ENCODE assay signal across 8 cellular contexts in genomic region chr11:112024178-112024777, GRCh38. TPM values are rescaled to one million over a fixed set of nuclear protein-coding genes. Genes with fewer than 3 reads are reported as not detected.
A peak's percentile ranks its signal among the peaks of the same experiment; 100 is the strongest.
DNase-seq lines count a peak whose midpoint lies in the region; ATAC-seq and TF ChIP-seq lines count a peak whose summit lies in the region.

No MANE protein-coding gene starts in this region.

- no peak for TF ChIP-seq POLR2A in suprapubic skin (IDR thresholded peaks at IDR 0.05)

- H3K9me3 ChIP-seq in MG63 (no peaks in the 10 kb centered on the region), suprapubic skin (no peaks in the 10 kb centered on the region)

- H3K27me3 ChIP-seq in MG63, result no peaks in the 10 kb centered on the region
- H3K27me3 ChIP-seq in kidney epithelial cell (ENCODE audit: control insufficient read depth, insufficient read depth, low read length), result no peaks in the 10 kb centered on the region
- H3K27me3 ChIP-seq in suprapubic skin, result no peaks in the 10 kb centered on the region

- H3K4me1 ChIP-seq in suprapubic skin, result peaks cover 7% of the 10 kb centered on the region

- DNase-seq in GM10266 (ENCODE audit: extremely low spot score), result peak; percentile 59
- no peak for DNase-seq in MG63
- DNase-seq in astrocyte of the cerebellum (ENCODE audit: low read depth), result no peak
- DNase-seq in kidney epithelial cell (ENCODE audit: low read depth), result no peak
- DNase-seq in suprapubic skin (ENCODE audit: low spot score in 2 of 2), result no peak
- no peak for DNase-seq in HCEC 1CT
- DNase-seq in left lobe of liver (ENCODE audit: low spot score), result no peak

- 19% methylated on average over 10 of the region's 10 CpGs for WGBS in suprapubic skin

- in situ Hi-C loops in astrocyte of the cerebellum (cut with HindIII; ENCODE audit: low sequenced_read_pairs), result loop anchor here (5.0 kb wide), 1 partner anchor 33 kb away; no protein-coding TSS in a partner anchor

- no peak for TF ChIP-seq EP300 in suprapubic skin (IDR thresholded peaks at IDR 0.05)

- ATAC-seq in GM21619 (IDR thresholded peaks at IDR 0.05; ENCODE audit: unreplicated experiment), result peak; percentile 38
- ATAC-seq in left lobe of liver, result no peak

- H3K4me3 ChIP-seq in MG63 (peak overlapping the region; percentile 74), astrocyte of the cerebellum (ENCODE audit: low read depth, low read length) (peak overlapping the region; percentile 62), kidney epithelial cell (ENCODE audit: low read depth, low read length) (peak overlapping the region; percentile 87), suprapubic skin (peak overlapping the region; percentile 69)

- TF ChIP-seq CTCF in GM10266 (IDR thresholded peaks at IDR 0.05; ENCODE audit: control insufficient read depth, insufficient read depth, low read depth, missing control alignments), result no peak
- no peak for TF ChIP-seq CTCF in astrocyte of the cerebellum (IDR thresholded peaks at IDR 0.05; ENCODE audit: low read depth, low read length, missing control alignments)
- TF ChIP-seq CTCF in kidney epithelial cell (IDR thresholded peaks at IDR 0.05; ENCODE audit: insufficient read depth, low read length, poor library complexity, severe bottlenecking), result no peak
- no peak for TF ChIP-seq CTCF in suprapubic skin (IDR thresholded peaks at IDR 0.05)

- H3K36me3 ChIP-seq in MG63 (peaks cover 15% of the 10 kb centered on the region), kidney epithelial cell (ENCODE audit: control insufficient read depth, insufficient read depth, low read length) (no peaks in the 10 kb centered on the region), suprapubic skin (peaks cover 16% of the 10 kb centered on the region)

- peak overlapping the region; percentile 84 for H3K27ac ChIP-seq in suprapubic skin

RNA-seq across cellular contexts. Expression of gene DLAT, which starts 0.9 kb away (rescaled TPM):
- 33.1 and 39.8 TPM in 2 replicates for total RNA-seq in MG63 (2014; rRNA removed; shearing (Covaris generic); ENCODE audit: low replicate concordance)
- total RNA-seq in kidney epithelial cell (33.4 and 42.1 TPM in 2 replicates), suprapubic skin (10 to 100 TPM; 16.0 to 32.5 (median 24.4) TPM), left lobe of liver (9.3 TPM)

RNA-seq across cellular contexts. Expression of gene PIH1D2, which starts 49.5 kb away (rescaled TPM):
- 4.9 and 14.6 TPM in 2 replicates for total RNA-seq in MG63 (2014; rRNA removed; shearing (Covaris generic); ENCODE audit: low replicate concordance)
- total RNA-seq in kidney epithelial cell, result 0.92 and 1.4 TPM in 2 replicates
- total RNA-seq in suprapubic skin, result 1 to 10 TPM; 1.1 to 2.6 (median 2.3) TPM
- 0.91 TPM for total RNA-seq in left lobe of liver

RNA-seq across cellular contexts. Expression of gene NKAPD1, which starts 49.8 kb away (rescaled TPM):
- 27.8 and 56.9 TPM in 2 replicates for total RNA-seq in MG63 (2014; rRNA removed; shearing (Covaris generic); ENCODE audit: low replicate concordance)
- total RNA-seq in kidney epithelial cell (17.0 and 21.7 TPM in 2 replicates), suprapubic skin (10 to 100 TPM; 14.4 to 20.2 (median 17.1) TPM), left lobe of liver (5.6 TPM)
